Comparison of ENCODE assay signal across 7 cellular contexts in genomic region chr9:76394896-76395244, GRCh38. TPM values are rescaled to one million over a fixed set of nuclear protein-coding genes. Genes with fewer than 3 reads are reported as not detected.
DNase-seq lines count a peak whose midpoint lies in the region; ATAC-seq lines count a peak whose summit lies in the region.

No MANE protein-coding gene starts in this region.

- peaks cover 10% of the 10 kb centered on the region for H3K36me3 Mint-ChIP-seq in T-helper 1 cell treated with Interleukin-12 subunit alpha and Interleukin-12 subunit beta and Interleukin-4 antibody, amounts not matched to agents 30 μg/mL and 1 μg/mL, for 36 hours (ENCODE audit: low read depth)

- H3K27me3 Mint-ChIP-seq in T-helper 1 cell treated with Interleukin-12 subunit alpha and Interleukin-12 subunit beta and Interleukin-4 antibody, amounts not matched to agents 30 μg/mL and 1 μg/mL, for 36 hours (ENCODE audit: low read depth) = no peaks in the 10 kb centered on the region

- ATAC-seq in GM18502 (IDR thresholded peaks at IDR 0.05; ENCODE audit: poor library complexity, unreplicated experiment) = peak; percentile 59
- peak; percentile 48 for ATAC-seq in HG02610 (IDR thresholded peaks at IDR 0.05; ENCODE audit: unreplicated experiment)

- DNase-seq in NCI-H1105 (lab: John Stamatoyannopoulos, UW) (peak; percentile 48), cerebellum (ENCODE audit: low spot score) (peak; percentile 53), left kidney (ENCODE audit: low read depth, low spot score) (peak; percentile 83)
- peak; percentile 21 to 24 for DNase-seq in stimulated activated CD8-positive, alpha-beta memory T cell treated with anti-CD3 and anti-CD28 coated beads, Interleukin-15, amount 100 ng/mL, for 4 hours (ENCODE audit: low read depth in 2 of 2)

- H3K27ac Mint-ChIP-seq in T-helper 1 cell treated with Interleukin-12 subunit alpha and Interleukin-12 subunit beta and Interleukin-4 antibody, amounts not matched to agents 30 μg/mL and 1 μg/mL, for 36 hours = peak overlapping the region; percentile 99

- H3K9me3 Mint-ChIP-seq in T-helper 1 cell treated with Interleukin-12 subunit alpha and Interleukin-12 subunit beta and Interleukin-4 antibody, amounts not matched to agents 30 μg/mL and 1 μg/mL, for 36 hours = no peaks in the 10 kb centered on the region

- H3K4me3 Mint-ChIP-seq in T-helper 1 cell treated with Interleukin-12 subunit alpha and Interleukin-12 subunit beta and Interleukin-4 antibody, amounts not matched to agents 30 μg/mL and 1 μg/mL, for 36 hours = peak overlapping the region; percentile 99

- peaks cover 27% of the 10 kb centered on the region for H3K4me1 Mint-ChIP-seq in T-helper 1 cell treated with Interleukin-12 subunit alpha and Interleukin-12 subunit beta and Interleukin-4 antibody, amounts not matched to agents 30 μg/mL and 1 μg/mL, for 36 hours (ENCODE audit: low read depth)

RNA-seq across cellular contexts. Expression of gene RFK, which starts 0.6 kb away (rescaled TPM):
- 38.9 TPM for total RNA-seq in cerebellum

Comparison
In these comparisons a context has a peak if more than half of its experiments do, and no peak if none do; other contexts are left out.
1. Peak in every context shown above with its lines: DNase-seq and ATAC-seq.
2. DNase-seq: peak in every context shown above with its lines; median percentile 83 in left kidney; 53 in cerebellum; 48 in NCI-H1105; 22 in stimulated activated CD8-positive, alpha-beta memory T cell treated with anti-CD3 and anti-CD28 coated beads, Interleukin-15, amount 100 ng/mL, for 4 hours.